Comparison of ENCODE assay signal across 26 cellular contexts in the genomic region with DNA sequence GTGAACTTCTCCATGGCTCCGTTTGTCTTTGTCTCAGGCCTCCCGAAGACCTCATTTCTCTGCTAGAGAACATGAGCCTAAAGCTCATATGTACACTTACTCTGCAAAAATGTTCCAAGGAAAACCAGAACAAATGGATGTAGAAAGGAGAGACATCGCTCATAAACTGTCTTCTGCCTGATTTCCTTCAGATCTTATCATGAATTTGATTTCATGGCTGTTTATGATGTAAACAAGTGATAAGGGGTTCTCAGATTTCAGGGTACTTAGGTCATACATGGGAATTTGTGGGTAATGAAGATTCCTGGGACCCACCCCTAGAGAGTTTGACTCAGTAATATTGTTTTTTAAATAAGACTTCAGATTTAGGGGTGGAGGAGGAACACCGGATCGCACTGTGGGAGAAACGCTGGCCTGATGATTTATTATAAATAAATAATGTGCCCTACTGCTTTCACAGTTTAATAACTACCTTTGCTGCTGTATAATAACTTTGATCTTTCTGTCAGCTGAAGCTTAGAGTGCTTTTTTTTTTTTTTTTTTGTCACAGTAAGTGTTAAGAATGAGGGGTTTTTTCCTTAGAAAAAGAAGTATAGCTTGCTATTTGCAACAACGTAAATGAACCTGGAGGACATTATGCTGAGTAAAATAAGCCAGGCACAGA. TPM values are rescaled to one million over a fixed set of nuclear protein-coding genes. Genes with fewer than 3 reads are reported as not detected.
A peak's percentile ranks its signal among the peaks of the same experiment; 100 is the strongest.
DNase-seq lines count a peak whose midpoint lies in the region; TF ChIP-seq lines count a peak whose summit lies in the region.
"Had no signal": no experiment of that assay in that cellular context is flagged by ENCODE, and none has a peak within 500 bp of the region (broad histone marks: within the 10 kb centered on the region; RNA-seq: fewer than 3 reads in every experiment).

No MANE protein-coding gene starts in this region.

- no peaks in the 10 kb centered on the region for H3K9me3 Mint-ChIP-seq in T-helper 2 cell treated with Interferon-gamma antibody and Interleukin-4, amounts not matched to agents 5 μg/mL and 100 μg/mL, for 36 hours
- H3K9me3 Mint-ChIP-seq in immature natural killer cell: no peaks in the 10 kb centered on the region
- no peaks in the 10 kb centered on the region for H3K9me3 Mint-ChIP-seq in H9
- H3K9me3 Mint-ChIP-seq: activated naive CD8-positive, alpha-beta T cell treated with anti-CD3 and anti-CD28 coated beads, Interleukin-2, amount 10 ng/mL, durations not matched to agents 7 days and 5 days; activated T-helper 2 cell treated with anti-CD3 and anti-CD28 coated beads, Interferon-gamma antibody, Interleukin-2, Interleukin-4, amounts not matched to agents 10 μg/mL and 5 μg/mL and 100 μg/mL, durations not matched to agents 14 hours and 24 hours and 36 hours; nephron had no signal

- no peak overlapping the region for H3K56ac ChIP-seq in H9 (ENCODE audit: insufficient read length, low read depth, low read length)

- no peaks in the 10 kb centered on the region for H4K20me1 ChIP-seq in osteoblast (ENCODE audit: insufficient read depth, low read length)
- no peaks in the 10 kb centered on the region for H4K20me1 ChIP-seq in H9 (ENCODE audit: control insufficient read depth, insufficient read depth, insufficient read length)

- no peak overlapping the region for H3K4ac ChIP-seq in H9 (ENCODE audit: low read depth, low read length)

- H3K18ac ChIP-seq in H9 (ENCODE audit: insufficient read length, low read depth, low read length): no peak overlapping the region

- no peak overlapping the region for H3K23ac ChIP-seq in H9 (ENCODE audit: insufficient read length, low read depth, low read length)

- H3K27me3 ChIP-seq in osteoblast (ENCODE audit: insufficient read depth, low read length): no peaks in the 10 kb centered on the region
- no peaks in the 10 kb centered on the region for H3K27me3 ChIP-seq in H9 (ENCODE audit: insufficient read depth, low read length)
- H3K27me3 ChIP-seq: ovary, right atrium auricular region, testis had no signal

- no CpG with 5 or more reads among the region's 7 CpGs for WGBS in H9 (ENCODE audit: extremely low coverage, insufficient read length, low lambda C conversion rate)

- no peak overlapping the region for H4K91ac ChIP-seq in H9 (ENCODE audit: insufficient read length, low read depth, low read length)

- no peak overlapping the region for H3K4me3 ChIP-seq in osteoblast (ENCODE audit: insufficient read depth, low read length)
- H3K4me3 ChIP-seq: HAP-1, mucosa of descending colon, ovary, right atrium auricular region, testis had no signal

- in situ Hi-C loops in GM13977 (cut with MboI; ENCODE audit: low pct_unique_long_range_greater_than_20kb, low sequenced_read_pairs, unreplicated experiment): no loop called here

- no peak overlapping the region for H2BK120ac ChIP-seq in H9 (ENCODE audit: low read depth, low read length, poor library complexity, severe bottlenecking)

- peaks cover 27% of the 10 kb centered on the region for H3K27me3 Mint-ChIP-seq in T-helper 2 cell treated with Interferon-gamma antibody and Interleukin-4, amounts not matched to agents 5 μg/mL and 100 μg/mL, for 36 hours (ENCODE audit: low read depth)
- H3K27me3 Mint-ChIP-seq in immature natural killer cell (ENCODE audit: low read depth in 3 of 3) (peaks cover 5 to 12% (median 7%) of the 10 kb centered on the region in 3 donors), H9 (ENCODE audit: low read depth) (no peaks in the 10 kb centered on the region)

- H2BK5ac ChIP-seq in H9 (ENCODE audit: insufficient read length, low read length): no peak overlapping the region

- H3K27ac Mint-ChIP-seq in T-helper 2 cell treated with Interferon-gamma antibody and Interleukin-4, amounts not matched to agents 5 μg/mL and 100 μg/mL, for 36 hours: no peak overlapping the region
- H3K27ac Mint-ChIP-seq in immature natural killer cell (no peak overlapping the region), H9 (no peak overlapping the region)
- H3K27ac Mint-ChIP-seq: activated naive CD8-positive, alpha-beta T cell treated with anti-CD3 and anti-CD28 coated beads, Interleukin-2, amount 10 ng/mL, durations not matched to agents 7 days and 5 days; activated T-helper 2 cell treated with anti-CD3 and anti-CD28 coated beads, Interferon-gamma antibody, Interleukin-2, Interleukin-4, amounts not matched to agents 10 μg/mL and 5 μg/mL and 100 μg/mL, durations not matched to agents 14 hours and 24 hours and 36 hours; IgD-negative memory B cell; nephron had no signal

- H3K9ac ChIP-seq in H9 (ENCODE audit: extremely low read depth, insufficient read length, low read length): no peak overlapping the region

- H3K4me1 Mint-ChIP-seq in T-helper 2 cell treated with Interferon-gamma antibody and Interleukin-4, amounts not matched to agents 5 μg/mL and 100 μg/mL, for 36 hours (ENCODE audit: low read depth): peaks cover 1% of the 10 kb centered on the region
- H3K4me1 Mint-ChIP-seq in immature natural killer cell (no peaks in the 10 kb centered on the region), H9 (no peaks in the 10 kb centered on the region)
- H3K4me1 Mint-ChIP-seq: activated naive CD8-positive, alpha-beta T cell treated with anti-CD3 and anti-CD28 coated beads, Interleukin-2, amount 10 ng/mL, durations not matched to agents 7 days and 5 days; IgD-negative memory B cell; nephron had no signal

- H2BK12ac ChIP-seq in H9 (ENCODE audit: insufficient read length, low read depth, low read length): no peak overlapping the region

- H3K9me3 ChIP-seq in osteoblast (ENCODE audit: low read depth, low read length) (no peaks in the 10 kb centered on the region), H9 (ENCODE audit: control insufficient read depth, low read depth, low read length) (no peaks in the 10 kb centered on the region)
- H3K9me3 ChIP-seq: HAP-1, mucosa of descending colon, ovary, right atrium auricular region, testis had no signal

- H3K79me1 ChIP-seq in H9 (ENCODE audit: insufficient read depth, low read depth, low read length, poor library complexity, severe bottlenecking): no peaks in the 10 kb centered on the region

- H4K8ac ChIP-seq in H9 (replicated peaks; ENCODE audit: insufficient read length, low read depth, low read length): no peak overlapping the region

- H2BK20ac ChIP-seq in H9 (ENCODE audit: low read depth, low read length, poor library complexity, severe bottlenecking): no peak overlapping the region

- no peak overlapping the region for H2AK5ac ChIP-seq in H9 (ENCODE audit: insufficient read length, low read length)

- no peaks in the 10 kb centered on the region for H3K23me2 ChIP-seq in H9 (ENCODE audit: insufficient read length, low read depth, low read length, poor library complexity, severe bottlenecking)

- DNase-seq in ELR (ENCODE audit: low read depth) (peak; percentile 89), NCI-H226 (peak; percentile 39), amniotic epithelial cell (ENCODE audit: low read depth) (peak; percentile 99), osteoblast (ENCODE audit: insufficient read length, low spot score, missing footprints) (no peak), GM13977 (ENCODE audit: low spot score) (no peak), immature natural killer cell (no peak), H9 (no peak)
- DNase-seq in T-helper 2 cell treated with Interferon-gamma antibody and Interleukin-4, amounts not matched to agents 5 μg/mL and 100 μg/mL, for 36 hours (ENCODE audit: low spot score): no peak
- DNase-seq: activated CD4-positive, alpha-beta T cell treated with anti-CD3 and anti-CD28 coated beads, Interleukin-2, amount 50 U/mL, for 48 hours; activated CD8-positive, alpha-beta memory T cell treated with anti-CD3 and anti-CD28 coated beads, Interleukin-2, amount 50 U/mL, for 48 hours; activated naive CD8-positive, alpha-beta T cell treated with anti-CD3 and anti-CD28 coated beads, Interleukin-2, amount 10 ng/mL, durations not matched to agents 7 days and 5 days; Calu3; effector CD4-positive, alpha-beta T cell; foreskin melanocyte; hypothalamus; mucosa of descending colon; NCI-H526; ovary; stimulated activated naive CD4-positive, alpha-beta T cell treated with Interleukin-2 at 50 U/mL for 16 hours; testis had no signal

- H3K4me1 ChIP-seq in osteoblast (ENCODE audit: insufficient read depth, low read length): peaks cover 31% of the 10 kb centered on the region
- H3K4me1 ChIP-seq in H9 (ENCODE audit: insufficient read depth, low read length): no peaks in the 10 kb centered on the region
- H3K4me1 ChIP-seq: HAP-1, right atrium auricular region, testis had no signal

- H3K79me2 ChIP-seq in osteoblast (ENCODE audit: insufficient read depth, low read length): no peaks in the 10 kb centered on the region
- no peaks in the 10 kb centered on the region for H3K79me2 ChIP-seq in H9 (ENCODE audit: insufficient read depth, low read length)

- no peak overlapping the region for H3K4me3 Mint-ChIP-seq in T-helper 2 cell treated with Interferon-gamma antibody and Interleukin-4, amounts not matched to agents 5 μg/mL and 100 μg/mL, for 36 hours
- H3K4me3 Mint-ChIP-seq in immature natural killer cell (no peak overlapping the region), H9 (no peak overlapping the region)
- H3K4me3 Mint-ChIP-seq: activated naive CD8-positive, alpha-beta T cell treated with anti-CD3 and anti-CD28 coated beads, Interleukin-2, amount 10 ng/mL, durations not matched to agents 7 days and 5 days; IgD-negative memory B cell; nephron had no signal

- no peak overlapping the region for H3K14ac ChIP-seq in H9 (ENCODE audit: insufficient read depth, low read length)

- no peak overlapping the region for H4K5ac ChIP-seq in H9 (ENCODE audit: insufficient read length, low read depth, low read length)

- no peak overlapping the region for H2BK15ac ChIP-seq in H9 (ENCODE audit: low read depth, low read length)

- TF ChIP-seq CTCF in osteoblast (IDR thresholded peaks at IDR 0.05; ENCODE audit: extremely low read depth, low read depth, low read length): no peak
- TF ChIP-seq CTCF in GM13977 (IDR thresholded peaks at IDR 0.05; ENCODE audit: extremely low read depth, insufficient read depth, missing control alignments): no peak
- no peak for TF ChIP-seq CTCF in H9 (conservative IDR thresholded peaks at IDR 0.05)

- H3K4me2 ChIP-seq in osteoblast (ENCODE audit: insufficient read depth, low read length) (peak overlapping the region; percentile 25), H9 (ENCODE audit: insufficient read depth, insufficient read length, low read length) (no peak overlapping the region)

- H3T11ph ChIP-seq in H9 (ENCODE audit: low read length): no peak overlapping the region

- H3K36me3 Mint-ChIP-seq in T-helper 2 cell treated with Interferon-gamma antibody and Interleukin-4, amounts not matched to agents 5 μg/mL and 100 μg/mL, for 36 hours (ENCODE audit: low read depth): no peaks in the 10 kb centered on the region
- H3K36me3 Mint-ChIP-seq in immature natural killer cell: no peaks in the 10 kb centered on the region
- H3K36me3 Mint-ChIP-seq in H9 (ENCODE audit: insufficient read depth in 1 of 3, low read depth in 3 of 3): peaks cover 0 to 3% (median 0%) of the 10 kb centered on the region in 3 experiments; a peak in 1 of 7 replicates
- H3K36me3 Mint-ChIP-seq: activated naive CD8-positive, alpha-beta T cell treated with anti-CD3 and anti-CD28 coated beads, Interleukin-2, amount 10 ng/mL, durations not matched to agents 7 days and 5 days; IgD-negative memory B cell had no signal

- H2AFZ ChIP-seq in osteoblast (ENCODE audit: low read length) (no peak overlapping the region), H9 (ENCODE audit: low read length) (no peak overlapping the region)

- H3K27ac ChIP-seq in osteoblast (ENCODE audit: low read depth, low read length) (no peak overlapping the region), H9 (ENCODE audit: insufficient read length, low read depth, low read length) (no peak overlapping the region)
- H3K27ac ChIP-seq: C4-2B, ovary, right atrium auricular region, testis had no signal

- no peaks in the 10 kb centered on the region for H3K36me3 ChIP-seq in osteoblast (ENCODE audit: insufficient read depth, low read length)
- H3K36me3 ChIP-seq: HAP-1, right atrium auricular region had no signal

RNA-seq across cellular contexts. Expression of a gene that starts 14.9 kb away (rescaled TPM):
- total RNA-seq in osteoblast (76.4 and 87.8 TPM in 2 replicates), H9 (2021) (3.5 and 4.8 TPM in 2 replicates)
- not detected for polyA plus RNA-seq in immature natural killer cell
- total RNA-seq: activated naive CD8-positive, alpha-beta T cell treated with anti-CD3 and anti-CD28 coated beads, Interleukin-2, amount 10 ng/mL, durations not matched to agents 7 days and 5 days; activated T-helper 2 cell treated with anti-CD3 and anti-CD28 coated beads, Interferon-gamma antibody, Interleukin-2, Interleukin-4, amounts not matched to agents 10 μg/mL and 5 μg/mL and 100 μg/mL, durations not matched to agents 14 hours and 24 hours and 36 hours had no signal
- polyA plus RNA-seq: IgD-negative memory B cell had no signal

Comparison
In these comparisons a context has a peak if more than half of its experiments do, and no peak if none do; other contexts are left out.
1. DNase-seq: peak in ELR (single experiment), NCI-H226 (single experiment) and amniotic epithelial cell (single experiment); none in osteoblast (single experiment), GM13977 (single experiment), T-helper 2 cell treated with Interferon-gamma antibody and Interleukin-4, amounts not matched to agents 5 μg/mL and 100 μg/mL, for 36 hours (single experiment), immature natural killer cell (0 of 3) and H9 (single experiment).
2. RNA of a gene that starts 14.9 kb away (total RNA-seq): 76.4 to 87.8 TPM in osteoblast; 3.5 to 4.8 TPM in H9; every median in the first group is over 10 times any median in the second.